ENCODE assay signal across 8 cellular contexts in genomic region chr11:46936138-46937110, GRCh38. TPM values are rescaled to one million over a fixed set of nuclear protein-coding genes. Genes with fewer than 3 reads are reported as not detected.
DNase-seq lines count a peak whose midpoint lies in the region; ATAC-seq and TF ChIP-seq lines count a peak whose summit lies in the region.

Gene CSTPP1, plus strand, starts transcription at chr11:46936761. Its CDS starts 45 bp downstream, at chr11:46936806.

- no peaks in the 10 kb centered on the region for H3F3A ChIP-seq in PC-3 (ENCODE audit: low read length, unreplicated experiment)

- DNase-seq in DMS 273 (lab: John Stamatoyannopoulos, UW; ENCODE audit: unreplicated experiment) (peak; percentile 96), PC-3 (peak; percentile 91), erythroblast (lab: John Stamatoyannopoulos, UW) (peak; percentile 96 to 97)
- DNase-seq in Jurkat, Clone E6-1 (ENCODE audit: low read depth, low spot score): peak; percentile 89
- DNase-seq in activated T-cell treated with anti-CD3 and anti-CD28 coated beads, Interleukin-2, amount 50 U/mL, for 24 hours: peak; percentile 96
- peak; percentile 85 to 93 for DNase-seq in stimulated activated CD8-positive, alpha-beta memory T cell treated with anti-CD3 and anti-CD28 coated beads, Interleukin-4, amount 100 ng/mL, for 4 hours (ENCODE audit: low read depth in 2 of 2, low spot score in 1 of 2)

- H3K4me2 ChIP-seq in PC-3 (ENCODE audit: low read length): peak within 1 kb of the TSS; percentile 88

- no peak for TF ChIP-seq CTCF in PC-3 (conservative IDR thresholded peaks at IDR 0.05; ENCODE audit: low read depth, low read length)

- TF ChIP-seq POLR2A in erythroblast (IDR thresholded peaks at IDR 0.05; ENCODE audit: low read length): no peak

- intact Hi-C loops in PC-3 (cut with micrococcal nuclease): no loop called here

- H3K4me3 ChIP-seq in Jurkat, Clone E6-1 (ENCODE audit: low read length): peak within 1 kb of the TSS; percentile 78
- peak within 1 kb of the TSS; percentile 72 for H3K4me3 ChIP-seq in PC-3 (ENCODE audit: low read length)
- peak within 1 kb of the TSS; percentile 73 to 85 for H3K4me3 ChIP-seq in mucosa of rectum (ENCODE audit: low read length in 2 of 2)

- no peaks in the 10 kb centered on the region for H3K27me3 ChIP-seq in PC-3 (ENCODE audit: low read length)
- H3K27me3 ChIP-seq in mucosa of rectum (ENCODE audit: control insufficient read depth in 2 of 2, insufficient read depth in 2 of 2, low read length in 2 of 2): no peaks in the 10 kb centered on the region

- ATAC-seq in GM21529 (IDR thresholded peaks at IDR 0.05; ENCODE audit: unreplicated experiment) (peak; percentile 94), PC-3 (peak; percentile 96)

- peaks cover 19% of the 10 kb centered on the region for H3K4me1 Mint-ChIP-seq in activated T-cell treated with anti-CD3 and anti-CD28 coated beads, Interleukin-2, amount 50 U/mL, for 24 hours (ENCODE audit: low read depth)

- H3K9ac ChIP-seq in PC-3 (ENCODE audit: low read length) (peak within 1 kb of the TSS; percentile 65), mucosa of rectum (ENCODE audit: low read depth in 1 of 2, low read length in 2 of 2) (peak within 1 kb of the TSS; percentile 17 to 42)

- peak within 1 kb of the TSS; percentile 90 for H3K27ac Mint-ChIP-seq in activated T-cell treated with anti-CD3 and anti-CD28 coated beads, Interleukin-2, amount 50 U/mL, for 24 hours

- CTCF ChIA-PET in PC-3 (lab: Charles Lee): interaction anchor here (0.6 kb wide), 2 partner anchors 40 to 216 kb away, joined by 3 to 12 read pairs; no protein-coding TSS in a partner anchor

- H3K9me3 Mint-ChIP-seq in activated T-cell treated with anti-CD3 and anti-CD28 coated beads, Interleukin-2, amount 50 U/mL, for 24 hours: no peaks in the 10 kb centered on the region

- no peaks in the 10 kb centered on the region for H3K9me2 ChIP-seq in PC-3 (replicated peaks; ENCODE audit: low read length)

- H3K4me1 ChIP-seq in PC-3 (ENCODE audit: insufficient read depth, low read length): peaks cover 3% of the 10 kb centered on the region; the same call in 1 of the 2 replicates
- peaks cover 10 to 12% of the 10 kb centered on the region in 2 donors for H3K4me1 ChIP-seq in mucosa of rectum (ENCODE audit: control insufficient read depth in 2 of 2, insufficient read depth in 2 of 2, low read length in 2 of 2)

- H3K36me3 ChIP-seq in PC-3 (ENCODE audit: low read depth, low read length) (no peaks in the 10 kb centered on the region), mucosa of rectum (ENCODE audit: control insufficient read depth in 2 of 2, insufficient read depth in 2 of 2, low read length in 2 of 2) (no peaks in the 10 kb centered on the region)

- peaks cover 12% of the 10 kb centered on the region for H3K27me3 Mint-ChIP-seq in activated T-cell treated with anti-CD3 and anti-CD28 coated beads, Interleukin-2, amount 50 U/mL, for 24 hours

- peaks cover 17% of the 10 kb centered on the region for H3K36me3 Mint-ChIP-seq in activated T-cell treated with anti-CD3 and anti-CD28 coated beads, Interleukin-2, amount 50 U/mL, for 24 hours (ENCODE audit: low read depth)

- H4K20me1 ChIP-seq in PC-3 (ENCODE audit: low read length): no peaks in the 10 kb centered on the region

- POLR2A ChIA-PET in PC-3 (lab: Charles Lee; ENCODE audit: unreplicated experiment): interaction anchor here (0.6 to 0.8 kb wide), 3 partner anchors 9 to 407 kb away, joined by 3 to 4 read pairs (median 4); no protein-coding TSS in a partner anchor

- peak within 1 kb of the TSS; percentile 91 for H3K4me3 Mint-ChIP-seq in activated T-cell treated with anti-CD3 and anti-CD28 coated beads, Interleukin-2, amount 50 U/mL, for 24 hours

- H2AFZ ChIP-seq in PC-3 (ENCODE audit: low read length): peak within 1 kb of the TSS; percentile 90

- H3K9me3 ChIP-seq in PC-3 (ENCODE audit: low read length) (no peaks in the 10 kb centered on the region), mucosa of rectum (ENCODE audit: control insufficient read depth in 2 of 2, low read length in 2 of 2) (no peaks in the 10 kb centered on the region)

- TSS peak; percentile 35 for BruUV-seq in PC-3 (replicated peaks; lab: Mats Ljungman, UMichigan)

- H3K27ac ChIP-seq in PC-3 (ENCODE audit: low read length): no peak within 1 kb of the TSS; the same call in 1 of the 2 replicates
- H3K27ac ChIP-seq in mucosa of rectum (ENCODE audit: low read depth in 2 of 2, low read length in 2 of 2): peak within 1 kb of the TSS in 1 of 2 donors; percentile 11

- H3K79me2 ChIP-seq in PC-3 (ENCODE audit: low read length): peaks cover 5% of the 10 kb centered on the region; the same call in 1 of the 2 replicates

RNA-seq across cellular contexts. Expression of gene CSTPP1, which starts in this region (rescaled TPM):
- 29.3 TPM for polyA plus RNA-seq in Jurkat, Clone E6-1 (2012; ENCODE audit: insufficient read depth, insufficient read length)
- 15.2 and 21.7 TPM in 2 replicates for total RNA-seq in PC-3 (2014; rRNA removed)
